Comparison of ENCODE assay signal across 12 cellular contexts in genomic region chr2:167438206-167438605, GRCh38.
A peak's percentile ranks its signal among the peaks of the same experiment; 100 is the strongest.
DNase-seq lines count a peak whose midpoint lies in the region; ATAC-seq and TF ChIP-seq lines count a peak whose summit lies in the region.
"Had no signal": no experiment of that assay in that cellular context is flagged by ENCODE, and none has a peak within 500 bp of the region (broad histone marks: within the 10 kb centered on the region; RNA-seq: fewer than 3 reads in every experiment).

No MANE protein-coding gene starts in this region.

- H3K4me3 Mint-ChIP-seq in type B pancreatic cell, result no peak overlapping the region
- no peak overlapping the region for H3K4me3 Mint-ChIP-seq in glutamatergic neuron (ENCODE audit: unreplicated experiment)
- H3K4me3 Mint-ChIP-seq: immature natural killer cell had no signal

- no peaks in the 10 kb centered on the region for H3K36me3 Mint-ChIP-seq in type B pancreatic cell
- H3K36me3 Mint-ChIP-seq in glutamatergic neuron (ENCODE audit: unreplicated experiment), result no peaks in the 10 kb centered on the region
- H3K36me3 Mint-ChIP-seq: immature natural killer cell had no signal

- ATAC-seq in GM21381 (IDR thresholded peaks at IDR 0.05; ENCODE audit: unreplicated experiment), result no peak

- peak overlapping the region; percentile 42 for H3K27ac Mint-ChIP-seq in type B pancreatic cell
- no peak overlapping the region for H3K27ac Mint-ChIP-seq in glutamatergic neuron (ENCODE audit: unreplicated experiment)
- H3K27ac Mint-ChIP-seq: immature natural killer cell had no signal

- H3K27me3 Mint-ChIP-seq in type B pancreatic cell (no peaks in the 10 kb centered on the region), glutamatergic neuron (ENCODE audit: unreplicated experiment) (no peaks in the 10 kb centered on the region)

- TF ChIP-seq CTCF in type B pancreatic cell (conservative IDR thresholded peaks at IDR 0.05) (no peak), glutamatergic neuron (IDR thresholded peaks at IDR 0.05; ENCODE audit: partially characterized antibody, unreplicated experiment) (no peak)

- DNase-seq in HT1080 (ENCODE audit: low read depth) (peak; percentile 87), amniotic epithelial cell (ENCODE audit: low read depth) (peak; percentile 36), iPS DF 4.7 (ENCODE audit: extremely low read depth, low spot score) (peak; percentile 36), type B pancreatic cell (ENCODE audit: extremely low spot score, unreplicated experiment) (no peak), NCI-H1105 treated with DMSO at 0.1 percent for 48 hours (lab: John Stamatoyannopoulos, UW) (no peak), glutamatergic neuron (no peak)
- DNase-seq: activated CD4-positive, alpha-beta T cell treated with anti-CD3 and anti-CD28 coated beads for 1 hour; immature natural killer cell; NCI-H345; occipital lobe; SHP77 had no signal

- peaks cover 5% of the 10 kb centered on the region for H3K4me1 Mint-ChIP-seq in type B pancreatic cell (ENCODE audit: unreplicated experiment)
- no peaks in the 10 kb centered on the region for H3K4me1 Mint-ChIP-seq in glutamatergic neuron (ENCODE audit: low read depth, unreplicated experiment)
- H3K4me1 Mint-ChIP-seq: immature natural killer cell had no signal

- H3K9me3 Mint-ChIP-seq in type B pancreatic cell, result peaks cover 6% of the 10 kb centered on the region
- H3K9me3 Mint-ChIP-seq in glutamatergic neuron (ENCODE audit: unreplicated experiment), result no peaks in the 10 kb centered on the region

Comparison
In these comparisons a context has a peak if more than half of its experiments do, and no peak if none do; other contexts are left out.
1. DNase-seq: peak in HT1080 (single experiment), amniotic epithelial cell (single experiment) and iPS DF 4.7 (single experiment); none in type B pancreatic cell (single experiment), NCI-H1105 treated with DMSO at 0.1 percent for 48 hours (single experiment) and glutamatergic neuron (single experiment).